25 cellular contexts compared by ENCODE assay signal in genomic region chr10:83678850-83679249, GRCh38.
DNase-seq lines count a peak whose midpoint lies in the region; ATAC-seq lines count a peak whose summit lies in the region.
"Had no signal": no experiment of that assay in that cellular context is flagged by ENCODE, and none has a peak within 500 bp of the region (broad histone marks: within the 10 kb centered on the region; RNA-seq: fewer than 3 reads in every experiment).

No MANE protein-coding gene starts in this region.

- DNase-seq in activated T-cell treated with anti-CD3 and anti-CD28 coated beads, Interleukin-2, amount 50 U/mL, for 72 hours, result no peak
- DNase-seq in activated T-cell treated with anti-CD3 and anti-CD28 coated beads for 4 hours (no peak), Right ventricle myocardium superior (no peak), kidney glomerular epithelial cell (lab: John Stamatoyannopoulos, UW) (no peak), DMS79 treated with DMSO at 0.1 percent for 48 hours (lab: John Stamatoyannopoulos, UW) (no peak)
- no peak for DNase-seq in stimulated activated effector memory CD8-positive, alpha-beta T cell treated with anti-CD3 and anti-CD28 coated beads, Interleukin-12 subunit alpha, Interleukin-12 subunit beta, amount 100 ng/mL, for 72 hours (ENCODE audit: low spot score in 2 of 2)
- DNase-seq: 8988T; activated CD4-positive, CD25-positive, alpha-beta regulatory T cell treated with anti-CD3 and anti-CD28 coated beads, Interleukin-2, amount 50 U/mL, for 72 hours; activated naive CD4-positive, alpha-beta T cell treated with anti-CD3 and anti-CD28 coated beads, Interleukin-2, amount 50 U/mL, for 16 hours; activated T-cell treated with anti-CD3 and anti-CD28 coated beads, Interleukin-2, amount 50 U/mL, for 48 hours; amygdala; CD4-positive, alpha-beta T cell; cortex of kidney; DMS 273 treated with DMSO at 0.1 percent for 48 hours; endodermal cell; naive thymus-derived CD4-positive, alpha-beta T cell; NCI-H1105; NCI-H2029; NCI-H526 treated with DMSO at 0.1 percent for 48 hours; occipital lobe; stimulated activated CD4-positive, alpha-beta T cell treated with anti-CD3 and anti-CD28 coated beads, Interleukin-1b, Interleukin-23, amount 100 ng/mL, for 48 hours; substantia nigra had no signal

- intact Hi-C loops in Right ventricle myocardium superior (cut with DNase I), result no loop called here

- H3K4me1 Mint-ChIP-seq in activated T-cell treated with anti-CD3 and anti-CD28 coated beads, Interleukin-2, amount 50 U/mL, for 72 hours (ENCODE audit: low read depth), result peaks cover 19% of the 10 kb centered on the region
- peaks cover 14% of the 10 kb centered on the region for H3K4me1 Mint-ChIP-seq in stimulated activated effector memory CD8-positive, alpha-beta T cell treated with anti-CD3 and anti-CD28 coated beads, Interleukin-12 subunit alpha, Interleukin-12 subunit beta, amount 100 ng/mL, for 72 hours

- H3K36me3 Mint-ChIP-seq in activated T-cell treated with anti-CD3 and anti-CD28 coated beads, Interleukin-2, amount 50 U/mL, for 72 hours (ENCODE audit: insufficient read depth in 2 of 2), result no peaks in the 10 kb centered on the region
- H3K36me3 Mint-ChIP-seq in stimulated activated effector memory CD8-positive, alpha-beta T cell treated with anti-CD3 and anti-CD28 coated beads, Interleukin-12 subunit alpha, Interleukin-12 subunit beta, amount 100 ng/mL, for 72 hours, result no peaks in the 10 kb centered on the region
- H3K36me3 Mint-ChIP-seq: naive thymus-derived CD4-positive, alpha-beta T cell had no signal

- no peaks in the 10 kb centered on the region for H3K27me3 Mint-ChIP-seq in activated T-cell treated with anti-CD3 and anti-CD28 coated beads, Interleukin-2, amount 50 U/mL, for 72 hours (ENCODE audit: low read depth)
- H3K27me3 Mint-ChIP-seq: CD4-positive, alpha-beta T cell; naive thymus-derived CD4-positive, alpha-beta T cell had no signal

- H3K9me3 Mint-ChIP-seq in activated T-cell treated with anti-CD3 and anti-CD28 coated beads, Interleukin-2, amount 50 U/mL, for 72 hours, result peaks cover 0 to 2% of the 10 kb centered on the region in 2 donors
- H3K9me3 Mint-ChIP-seq in stimulated activated effector memory CD8-positive, alpha-beta T cell treated with anti-CD3 and anti-CD28 coated beads, Interleukin-12 subunit alpha, Interleukin-12 subunit beta, amount 100 ng/mL, for 72 hours, result no peaks in the 10 kb centered on the region
- H3K9me3 Mint-ChIP-seq: CD4-positive, alpha-beta T cell; endodermal cell had no signal

- no peak overlapping the region for H3K4me3 Mint-ChIP-seq in activated T-cell treated with anti-CD3 and anti-CD28 coated beads, Interleukin-2, amount 50 U/mL, for 72 hours
- H3K4me3 Mint-ChIP-seq in stimulated activated effector memory CD8-positive, alpha-beta T cell treated with anti-CD3 and anti-CD28 coated beads, Interleukin-12 subunit alpha, Interleukin-12 subunit beta, amount 100 ng/mL, for 72 hours, result no peak overlapping the region
- H3K4me3 Mint-ChIP-seq: CD4-positive, alpha-beta T cell; endodermal cell; naive thymus-derived CD4-positive, alpha-beta T cell had no signal

- H3K27ac Mint-ChIP-seq in activated T-cell treated with anti-CD3 and anti-CD28 coated beads, Interleukin-2, amount 50 U/mL, for 72 hours, result no peak overlapping the region
- no peak overlapping the region for H3K27ac Mint-ChIP-seq in stimulated activated effector memory CD8-positive, alpha-beta T cell treated with anti-CD3 and anti-CD28 coated beads, Interleukin-12 subunit alpha, Interleukin-12 subunit beta, amount 100 ng/mL, for 72 hours
- H3K27ac Mint-ChIP-seq: CD4-positive, alpha-beta T cell; endodermal cell; naive thymus-derived CD4-positive, alpha-beta T cell had no signal

- peak; percentile 20 to 21 for ATAC-seq in activated T-cell treated with anti-CD3 and anti-CD28 coated beads, Interleukin-2, amount 50 U/mL, for 72 hours (replicated peaks in 1 of 2)
- ATAC-seq in GM21717 (IDR thresholded peaks at IDR 0.05; ENCODE audit: unreplicated experiment) (peak; percentile 31), HG03103 (IDR thresholded peaks at IDR 0.05; ENCODE audit: low read depth, unreplicated experiment) (peak; percentile 34), Right ventricle myocardium superior (ENCODE audit: poor library complexity) (no peak)
- ATAC-seq in stimulated activated effector memory CD8-positive, alpha-beta T cell treated with anti-CD3 and anti-CD28 coated beads, Interleukin-12 subunit alpha, Interleukin-12 subunit beta, amount 100 ng/mL, for 72 hours, result peak; percentile 17
- ATAC-seq: left lobe of liver; naive thymus-derived CD4-positive, alpha-beta T cell had no signal
